In genomic region chr12:7122876-7123769, GRCh38 we compare ENCODE assay signal across 1 cellular context.
A peak's percentile ranks its signal among the peaks of the same experiment; 100 is the strongest.
TF ChIP-seq lines count a peak whose summit lies in the region.

No MANE protein-coding gene starts in this region.

TF ChIP-seq in HepG2, 621 proteins besides CTCF, POLR2A, EP300 and RAD21 (continued from another document):
- TF ChIP-seq KDM2A (CRISPR knock-in tag; IDR thresholded peaks at IDR 0.05; ENCODE audit: borderline replicate concordance, low read depth): 0 out of 2 replicates have a peak, but pooled peaks have one; percentile 37
- TF ChIP-seq FOXP1 (IDR thresholded peaks at IDR 0.05): no peak
- TF ChIP-seq FOXP1 (CRISPR knock-in tag; IDR thresholded peaks at IDR 0.05): no peak
- TF ChIP-seq ZIK1 (CRISPR knock-in tag; IDR thresholded peaks at IDR 0.05; ENCODE audit: borderline replicate concordance, low read depth): no peak
- TF ChIP-seq ZNF264 (CRISPR knock-in tag; IDR thresholded peaks at IDR 0.05): no peak
- no peak for TF ChIP-seq SAFB2 (CRISPR knock-in tag; IDR thresholded peaks at IDR 0.05; ENCODE audit: borderline replicate concordance, low read depth)
- TF ChIP-seq DNMT1 (CRISPR knock-in tag; IDR thresholded peaks at IDR 0.05): no peak
- peak; percentile 78; the same call in 1 of the 2 replicates for TF ChIP-seq ZNF761 (CRISPR knock-in tag; conservative IDR thresholded peaks at IDR 0.05)
- 0 out of 2 replicates have a peak, but pooled peaks have one; percentile 35 for TF ChIP-seq ZNF205 (CRISPR knock-in tag; IDR thresholded peaks at IDR 0.05)
- TF ChIP-seq PBX3 (CRISPR knock-in tag; IDR thresholded peaks at IDR 0.05; ENCODE audit: borderline replicate concordance): no peak
- no peak for TF ChIP-seq ZNF615 (CRISPR knock-in tag; IDR thresholded peaks at IDR 0.05; ENCODE audit: borderline replicate concordance)
- TF ChIP-seq ZFP37 (CRISPR knock-in tag; IDR thresholded peaks at IDR 0.05; ENCODE audit: borderline replicate concordance): 0 out of 2 replicates have a peak, but pooled peaks have one; percentile 23
- peak; percentile 18; the same call in 1 of the 2 replicates for TF ChIP-seq GATAD1 (CRISPR knock-in tag; IDR thresholded peaks at IDR 0.05)
- no peak for TF ChIP-seq FOXK2 (IDR thresholded peaks at IDR 0.05)
- no peak for TF ChIP-seq ZBTB34 (CRISPR knock-in tag; IDR thresholded peaks at IDR 0.05)
- no peak for TF ChIP-seq TARDBP (CRISPR knock-in tag; IDR thresholded peaks at IDR 0.05)
- TF ChIP-seq RBFOX2 (IDR thresholded peaks at IDR 0.05; ENCODE audit: low read depth, low read length): no peak
- TF ChIP-seq MLXIP (CRISPR knock-in tag; IDR thresholded peaks at IDR 0.05; ENCODE audit: borderline replicate concordance): no peak
- no peak for TF ChIP-seq BCLAF1 (IDR thresholded peaks at IDR 0.05)
- TF ChIP-seq MXD3 (CRISPR knock-in tag; IDR thresholded peaks at IDR 0.05): no peak
- TF ChIP-seq NR2F2 (IDR thresholded peaks at IDR 0.05; ENCODE audit: borderline replicate concordance, low read depth): peak; percentile 79
- no peak for TF ChIP-seq U2AF2 (IDR thresholded peaks at IDR 0.05; ENCODE audit: low read depth, low read length)
- TF ChIP-seq ZNF781 (CRISPR knock-in tag; IDR thresholded peaks at IDR 0.05; ENCODE audit: borderline replicate concordance, not compliant biosample characterization): no peak
